Comparison of ENCODE assay signal across 33 cellular contexts in the genomic region with DNA sequence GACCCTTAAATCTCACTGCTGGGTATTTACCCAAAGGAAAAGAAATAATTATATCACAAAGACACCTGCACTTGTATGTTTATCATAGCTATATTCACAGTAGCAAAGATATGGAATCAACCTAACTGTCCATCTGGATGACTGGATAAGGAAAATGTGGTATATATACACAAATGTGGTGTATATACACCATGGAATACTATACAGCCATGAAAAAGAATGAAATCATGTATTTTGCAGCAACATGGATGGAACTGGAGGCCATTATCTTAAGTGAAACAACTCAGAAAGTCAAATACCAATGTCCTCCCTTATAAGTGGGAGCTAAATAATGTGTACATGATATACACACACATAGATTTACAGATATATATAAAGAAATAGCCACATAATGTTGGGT.
"Had no signal": no experiment of that assay in that cellular context is flagged by ENCODE, and none has a peak within 500 bp of the region (broad histone marks: within the 10 kb centered on the region; RNA-seq: fewer than 3 reads in every experiment).

No MANE protein-coding gene starts in this region.

- FAIRE-seq: astrocyte, bronchial epithelial cell had no signal

- H3K27me3 ChIP-seq: adrenal gland, ascending aorta, body of pancreas, brain microvascular endothelial cell, breast epithelium, cardiac muscle cell had no signal

- H3K4me3 ChIP-seq: adrenal gland, ascending aorta, body of pancreas, breast epithelium, cardiac muscle cell had no signal

- DNase-seq: activated effector memory CD4-positive, alpha-beta T cell treated with anti-CD3 and anti-CD28 coated beads, Interleukin-2, amount 50 U/mL, for 16 hours; activated effector memory CD4-positive, alpha-beta T cell treated with Interleukin-2 at 50 U/mL for 16 hours; activated gamma-delta T cell; activated gamma-delta T cell treated with Interleukin-2 at 50 U/mL for 16 hours; activated naive CD4-positive, alpha-beta T cell; activated naive CD4-positive, alpha-beta T cell treated with anti-CD3 and anti-CD28 coated beads for 36 hours; activated naive CD4-positive, alpha-beta T cell treated with anti-CD3 and anti-CD28 coated beads, Interleukin-2, amount 10 ng/mL, durations not matched to agents 7 days and 5 days; activated naive CD4-positive, alpha-beta T cell treated with anti-CD3 and anti-CD28 coated beads, Interleukin-2, amount 50 U/mL, for 16 hours; activated naive CD4-positive, alpha-beta T cell treated with Interleukin-2 at 50 U/mL for 16 hours; activated naive CD8-positive, alpha-beta T cell treated with anti-CD3 and anti-CD28 coated beads for 36 hours; activated naive CD8-positive, alpha-beta T cell treated with anti-CD3 and anti-CD28 coated beads, Interleukin-2, amount 10 ng/mL, durations not matched to agents 7 days and 5 days; activated naive CD8-positive, alpha-beta T cell treated with anti-CD3 and anti-CD28 coated beads, Interleukin-2, amount 50 U/mL, for 24 hours; activated T-cell treated with anti-CD3 and anti-CD28 coated beads, Interleukin-2, amount 50 U/mL, for 24 hours; activated T-cell treated with anti-CD3 and anti-CD28 coated beads, Interleukin-2, amount 50 U/mL, for 4 hours; activated T-cell treated with anti-CD3 and anti-CD28 coated beads, Interleukin-2, amount 50 U/mL, for 48 hours; activated T-cell treated with anti-CD3 and anti-CD28 coated beads, Interleukin-2, amount 50 U/mL, for 72 hours; adrenal gland; amniotic stem cell; amygdala; anterior cingulate cortex; aorta; body of pancreas; brain microvascular endothelial cell; caudate nucleus; central memory CD4-positive, alpha-beta T cell; cerebellar nuclear complex had no signal

- H3K27ac ChIP-seq: adrenal gland, ascending aorta, body of pancreas, brain microvascular endothelial cell, breast epithelium, cardiac muscle cell had no signal

- ATAC-seq: activated naive CD4-positive, alpha-beta T cell treated with anti-CD3 and anti-CD28 coated beads, Interleukin-2, amount 50 U/mL, for 72 hours; activated naive CD8-positive, alpha-beta T cell treated with anti-CD3 and anti-CD28 coated beads, Interleukin-2, amount 50 U/mL, for 24 hours; activated T-cell treated with anti-CD3 and anti-CD28 coated beads, Interleukin-2, amount 50 U/mL, for 4 hours; activated T-cell treated with anti-CD3 and anti-CD28 coated beads, Interleukin-2, amount 50 U/mL, for 72 hours; activated T-helper 17 cell treated with anti-CD3 and anti-CD28 coated beads, Interleukin-2, amount 50 U/mL, for 72 hours; body of pancreas had no signal

- H3K9me3 ChIP-seq: adrenal gland, ascending aorta, body of pancreas, breast epithelium had no signal

- H3K36me3 ChIP-seq: adrenal gland, ascending aorta, brain microvascular endothelial cell, breast epithelium, cardiac muscle cell had no signal

- H3K4me1 ChIP-seq: adrenal gland, ascending aorta, body of pancreas, breast epithelium had no signal
